In genomic region chr17:57832299-57832698, GRCh38 we compare ENCODE assay signal across 14 cellular contexts. TPM values are rescaled to one million over a fixed set of nuclear protein-coding genes. Genes with fewer than 3 reads are reported as not detected.
DNase-seq lines count a peak whose midpoint lies in the region; ATAC-seq and TF ChIP-seq lines count a peak whose summit lies in the region.
"Had no signal": no experiment of that assay in that cellular context is flagged by ENCODE, and none has a peak within 500 bp of the region (broad histone marks: within the 10 kb centered on the region; RNA-seq: fewer than 3 reads in every experiment).

No MANE protein-coding gene starts in this region.

- H4K20me1 ChIP-seq in BLaER1 treated with 17β-estradiol and CSF1 and Interleukin-3, amounts not matched to agents 10 nM and 100 nM: peaks cover 0 to 5% (median 0%) of the 10 kb centered on the region in 11 experiments; a peak in 3 of 22 replicates

- DNase-seq in MV-4-11 (lab: John Stamatoyannopoulos, UW) (peak; percentile 90), esophagus muscularis mucosa (ENCODE audit: extremely low spot score) (no peak), UCSD-AML1 (lab: John Stamatoyannopoulos, UW; ENCODE audit: unreplicated experiment) (no peak), dedifferentiated amniotic fluid mesenchymal stem cell (ENCODE audit: extremely low spot score) (no peak)
- DNase-seq: activated CD4-positive, CD25-positive, alpha-beta regulatory T cell treated with anti-CD3 and anti-CD28 coated beads, Interleukin-2, amount 50 U/mL, for 72 hours; activated T-cell treated with anti-CD3 and anti-CD28 coated beads, Interleukin-2, amount 50 U/mL, for 1 hour; Caco-2; NCI-H1436; stimulated activated CD4-positive, alpha-beta T cell treated with anti-CD3 and anti-CD28 coated beads, Interleukin-1b, Interleukin-23, amount 100 ng/mL, for 48 hours had no signal

- no peak for TF ChIP-seq EP300 in esophagus muscularis mucosa (IDR thresholded peaks at IDR 0.05)

- no peak for TF ChIP-seq CTCF in esophagus muscularis mucosa (IDR thresholded peaks at IDR 0.05)

- intact Hi-C loops in esophagus muscularis mucosa (cut with DNase I): loop anchor here (2.0 to 5.0 kb wide), 3 partner anchors 235 to 703 kb away; no protein-coding TSS in a partner anchor

- H3K27me3 ChIP-seq in BLaER1 treated with 17β-estradiol and CSF1 and Interleukin-3, amounts not matched to agents 10 nM and 100 nM: no peaks in the 10 kb centered on the region
- H3K27me3 ChIP-seq in esophagus muscularis mucosa: no peaks in the 10 kb centered on the region
- no peaks in the 10 kb centered on the region for H3K27me3 ChIP-seq in rectal smooth muscle tissue (ENCODE audit: control insufficient read depth, insufficient read depth, low read length)
- H3K27me3 ChIP-seq: uterus had no signal

- no peaks in the 10 kb centered on the region for H3K9me3 ChIP-seq in BLaER1 treated with 17β-estradiol and CSF1 and Interleukin-3, amounts not matched to agents 10 nM and 100 nM (replicated peaks in 1 of 11)
- H3K9me3 ChIP-seq in esophagus muscularis mucosa: no peaks in the 10 kb centered on the region
- H3K9me3 ChIP-seq: Caco-2, uterus had no signal

- H3K27ac ChIP-seq in BLaER1 treated with 17β-estradiol and CSF1 and Interleukin-3, amounts not matched to agents 10 nM and 100 nM: peak overlapping the region in 9 of 11 experiments; percentile 64 to 93 (median 86); a peak in 19 of 22 replicates
- H3K27ac ChIP-seq in esophagus muscularis mucosa (replicated peaks in 1 of 4) (peak overlapping the region; percentile 80 to 89 (median 83)), rectal smooth muscle tissue (ENCODE audit: low read depth, low read length) (peak overlapping the region; percentile 65)

- no peak for TF ChIP-seq POLR2A in esophagus muscularis mucosa (IDR thresholded peaks at IDR 0.05; ENCODE audit: low read depth)

- peak overlapping the region in 8 of 10 experiments; percentile 42 to 64 (median 50); a peak in 9 of 20 replicates for H3K4me3 ChIP-seq in BLaER1 treated with 17β-estradiol and CSF1 and Interleukin-3, amounts not matched to agents 10 nM and 100 nM
- H3K4me3 ChIP-seq in esophagus muscularis mucosa (no peak overlapping the region), rectal smooth muscle tissue (ENCODE audit: low read length) (no peak overlapping the region)

- ATAC-seq in HG03097 (IDR thresholded peaks at IDR 0.05; ENCODE audit: low FRiP score, unreplicated experiment) (no peak), HG02840 (IDR thresholded peaks at IDR 0.05; ENCODE audit: low FRiP score, unreplicated experiment) (no peak)

- peaks cover 17 to 53% (median 44%) of the 10 kb centered on the region in 10 experiments for H3K4me1 ChIP-seq in BLaER1 treated with 17β-estradiol and CSF1 and Interleukin-3, amounts not matched to agents 10 nM and 100 nM
- H3K4me1 ChIP-seq in esophagus muscularis mucosa (peaks cover 31 to 44% (median 34%) of the 10 kb centered on the region in 4 donors), rectal smooth muscle tissue (ENCODE audit: control insufficient read depth, insufficient read depth, low read length) (no peaks in the 10 kb centered on the region)
- H3K4me1 ChIP-seq: uterus had no signal

- H3K4me2 ChIP-seq in BLaER1 treated with 17β-estradiol and CSF1 and Interleukin-3, amounts not matched to agents 10 nM and 100 nM: peak overlapping the region; percentile 68 to 93 (median 86)

- H3K9ac ChIP-seq in BLaER1 treated with 17β-estradiol and CSF1 and Interleukin-3, amounts not matched to agents 10 nM and 100 nM: peak overlapping the region; percentile 43 to 84 (median 77); a peak in 20 of 22 replicates
- no peak overlapping the region for H3K9ac ChIP-seq in rectal smooth muscle tissue (ENCODE audit: low read length)

- peaks cover 5 to 13% (median 6%) of the 10 kb centered on the region in 11 experiments; a peak in 16 of 22 replicates for H3K36me3 ChIP-seq in BLaER1 treated with 17β-estradiol and CSF1 and Interleukin-3, amounts not matched to agents 10 nM and 100 nM
- peaks cover 0 to 8% (median 4%) of the 10 kb centered on the region in 4 donors for H3K36me3 ChIP-seq in esophagus muscularis mucosa
- H3K36me3 ChIP-seq in rectal smooth muscle tissue (ENCODE audit: control insufficient read depth, insufficient read depth, low read length): no peaks in the 10 kb centered on the region
- H3K36me3 ChIP-seq: uterus had no signal

- 71% methylated on average over 2 of the region's 2 CpGs for WGBS in esophagus muscularis mucosa

RNA-seq across cellular contexts. Expression of gene MRPS23, which starts 17.5 kb away (rescaled TPM):
- total RNA-seq in esophagus muscularis mucosa: 10 to 100 TPM; 11.6 to 22.2 (median 16.9) TPM

Comparison
In these comparisons a context has a peak if more than half of its experiments do, and no peak if none do; other contexts are left out.
1. H3K4me3 ChIP-seq: peak in BLaER1 treated with 17β-estradiol and CSF1 and Interleukin-3, amounts not matched to agents 10 nM and 100 nM (8 of 10); none in esophagus muscularis mucosa (0 of 4) and rectal smooth muscle tissue (single experiment).
2. Peak in every context shown above with its lines, with median percentiles within 50 percentile points of each other: H3K27ac ChIP-seq.